10 cellular contexts compared by ENCODE assay signal in the genomic region with DNA sequence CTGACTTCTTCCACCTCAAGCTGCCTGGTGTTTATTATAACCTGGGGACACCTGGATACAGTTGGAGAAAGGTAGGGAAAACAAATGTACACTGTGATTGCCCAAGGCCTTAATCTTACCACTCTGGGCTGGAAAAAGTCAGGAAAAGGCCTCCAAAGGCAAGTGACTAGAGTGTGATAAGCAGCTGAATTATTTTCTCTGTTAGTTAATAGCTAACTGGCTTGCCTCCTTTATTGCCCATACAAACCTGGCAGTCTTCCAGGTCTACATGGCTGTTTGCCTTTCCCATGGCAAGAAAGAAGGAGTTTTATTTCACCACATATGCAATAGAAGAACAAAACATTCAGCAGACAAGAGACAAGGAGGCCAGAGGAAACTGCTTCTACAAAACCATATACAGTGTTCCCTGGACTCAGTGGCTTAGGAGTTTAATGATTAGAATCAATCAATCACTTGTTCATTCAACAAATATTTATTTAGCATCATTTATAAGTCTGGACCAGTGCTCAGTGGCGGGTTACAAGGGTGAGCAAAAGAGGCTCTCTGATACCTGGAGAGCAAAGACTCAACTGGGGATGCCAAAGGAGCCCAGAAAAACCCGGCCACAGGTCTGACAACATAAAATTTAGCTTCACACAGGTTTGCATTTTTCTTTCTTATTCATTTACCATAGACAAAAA. TPM values are rescaled to one million over a fixed set of nuclear protein-coding genes. Genes with fewer than 3 reads are reported as not detected.
A peak's percentile ranks its signal among the peaks of the same experiment; 100 is the strongest.
DNase-seq lines count a peak whose midpoint lies in the region; ATAC-seq and TF ChIP-seq lines count a peak whose summit lies in the region.
"Had no signal": no experiment of that assay in that cellular context is flagged by ENCODE, and none has a peak within 500 bp of the region (broad histone marks: within the 10 kb centered on the region; RNA-seq: fewer than 3 reads in every experiment).

No MANE protein-coding gene starts in this region.

- in situ Hi-C loops in ACHN (cut with HindIII; ENCODE audit: low pct_ligation_motif_present, low pct_unique_long_range_greater_than_20kb, low sequenced_read_pairs), result no loop called here

- no peaks in the 10 kb centered on the region for H3K27me3 ChIP-seq in body of pancreas
- H3K27me3 ChIP-seq in right lobe of liver, result no peaks in the 10 kb centered on the region

- intact Hi-C loops in body of pancreas (cut with DNase I), result no loop called here
- intact Hi-C loops in right lobe of liver (cut with DNase I), result no loop called here

- TF ChIP-seq CTCF in LNCaP clone FGC (IDR thresholded peaks at IDR 0.05; ENCODE audit: control insufficient read depth, extremely low read depth, insufficient read depth), result no peak
- no peak for TF ChIP-seq CTCF in body of pancreas (IDR thresholded peaks at IDR 0.05)
- no peak for TF ChIP-seq CTCF in right lobe of liver (IDR thresholded peaks at IDR 0.05)

- peak overlapping the region; percentile 50 to 80 (median 74) for H3K27ac ChIP-seq in body of pancreas
- peak overlapping the region in 2 of 3 donors; percentile 17 to 56 for H3K27ac ChIP-seq in right lobe of liver

- ATAC-seq in body of pancreas (peak; percentile 96), right lobe of liver (peak; percentile 78 to 91 (median 81)), HG03039 (IDR thresholded peaks at IDR 0.05; ENCODE audit: unreplicated experiment) (no peak), HG02884 (IDR thresholded peaks at IDR 0.05; ENCODE audit: unreplicated experiment) (no peak), GM21381 (IDR thresholded peaks at IDR 0.05; ENCODE audit: unreplicated experiment) (no peak)

- 21 to 32% methylated on average over 2 of the region's 2 CpGs for WGBS in body of pancreas, 2 donors
- 46% methylated on average over 2 of the region's 2 CpGs for WGBS in right lobe of liver (ENCODE audit: insufficient coverage, low coverage, low lambda C conversion rate, missing lambda C conversion rate)

- H3K9me3 ChIP-seq in body of pancreas (no peaks in the 10 kb centered on the region), right lobe of liver (no peaks in the 10 kb centered on the region)

- peak in 1 of 3 donors; percentile 35 for TF ChIP-seq POLR2A in body of pancreas (IDR thresholded peaks at IDR 0.05)
- TF ChIP-seq POLR2A in right lobe of liver (IDR thresholded peaks at IDR 0.05), result no peak

- H3K36me3 ChIP-seq in body of pancreas (replicated peaks in 1 of 2; ENCODE audit: insufficient read depth in 1 of 2, low read depth in 2 of 2), result no peaks in the 10 kb centered on the region
- no peaks in the 10 kb centered on the region for H3K36me3 ChIP-seq in right lobe of liver

- DNase-seq in ACHN, result peak; percentile 80
- peak; percentile 85 for DNase-seq in LNCaP clone FGC (ENCODE audit: low read depth)
- peak; percentile 78 to 89 (median 88) for DNase-seq in body of pancreas
- DNase-seq in right lobe of liver, result peak in 1 of 3 donors; percentile 68
- DNase-seq in NCI-H187 (lab: John Stamatoyannopoulos, UW), result no peak
- DNase-seq: NCI-H524 treated with DMSO at 0.1 percent for 48 hours, T-helper 1 cell had no signal

- H3K4me1 ChIP-seq in body of pancreas (peaks cover 37% of the 10 kb centered on the region), right lobe of liver (peaks cover 0 to 25% (median 9%) of the 10 kb centered on the region in 4 donors)

- no peak overlapping the region for H3K4me3 ChIP-seq in LNCaP clone FGC (ENCODE audit: low read depth, low read length)
- H3K4me3 ChIP-seq in body of pancreas, result no peak overlapping the region
- no peak overlapping the region for H3K4me3 ChIP-seq in right lobe of liver

RNA-seq across cellular contexts. Expression of a gene that starts 27.5 kb away (rescaled TPM):
- 10 to 100 TPM; 51.1 to 89.2 TPM for total RNA-seq in body of pancreas
- total RNA-seq in right lobe of liver, result 10 to 100 TPM; 73.4 to 86.7 (median 82.8) TPM

RNA-seq across cellular contexts. Expression of a gene that starts 29.7 kb away (rescaled TPM):
- total RNA-seq in body of pancreas (1 to 10 TPM; 1.3 to 2.6 TPM), right lobe of liver (1 to 10 TPM in 3 of 6 experiments, under 1 TPM in 3; 0.66 to 2.3 (median 1.3) TPM)

Comparison
In these comparisons a context has a peak if more than half of its experiments do, and no peak if none do; other contexts are left out.
1. DNase-seq: peak in ACHN (single experiment), LNCaP clone FGC (single experiment) and body of pancreas (4 of 4); none in NCI-H187 (0 of 2).
2. ATAC-seq: peak in body of pancreas (single experiment) and right lobe of liver (4 of 4); none in HG03039 (single experiment), HG02884 (single experiment) and GM21381 (single experiment).